In the genomic region with DNA sequence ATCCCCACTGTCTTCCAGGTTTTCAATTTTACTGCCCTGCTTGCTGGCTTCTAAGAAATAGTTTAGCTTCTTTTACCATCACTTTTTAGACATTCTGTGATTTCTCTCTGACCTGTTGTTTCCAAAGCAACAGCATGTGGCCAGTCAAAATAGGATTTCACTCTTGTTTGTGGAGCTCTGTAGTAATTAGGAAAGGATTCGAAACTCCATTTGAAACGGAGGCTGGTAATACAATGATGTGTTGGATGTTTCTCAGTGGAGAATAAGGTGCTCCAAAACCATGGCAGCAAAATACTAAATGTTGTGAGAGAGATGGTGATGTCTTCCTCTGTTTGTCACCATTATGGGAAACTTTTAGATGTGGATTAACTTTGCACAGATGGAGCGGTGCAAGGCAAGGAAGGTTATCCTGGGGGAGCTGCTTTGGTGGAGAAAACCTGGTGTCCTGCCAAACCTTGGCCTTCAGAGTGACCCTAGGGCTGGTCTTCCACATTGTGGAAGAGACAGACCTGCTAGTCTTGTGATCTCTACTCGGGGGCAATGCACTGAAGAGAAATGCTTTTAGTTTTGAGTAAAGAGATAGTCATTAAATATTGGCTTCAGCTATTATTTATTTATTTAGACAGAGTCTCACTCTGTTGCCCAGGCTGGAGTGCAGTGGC, we compare ENCODE assay signal across 15 cellular contexts.
"Had no signal": no experiment of that assay in that cellular context is flagged by ENCODE, and none has a peak within 500 bp of the region (broad histone marks: within the 10 kb centered on the region; RNA-seq: fewer than 3 reads in every experiment).

No MANE protein-coding gene starts in this region.

- H3K27ac ChIP-seq: suprapubic skin had no signal

- DNase-seq: activated effector memory CD4-positive, alpha-beta T cell treated with anti-CD3 and anti-CD28 coated beads, Interleukin-2, amount 50 U/mL, for 16 hours; activated naive CD8-positive, alpha-beta T cell treated with anti-CD3 and anti-CD28 coated beads, Interleukin-2, amount 10 ng/mL, durations not matched to agents 7 days and 5 days; anterior cingulate cortex; dermis blood vessel endothelial cell; effector memory CD8-positive, alpha-beta T cell; left colon; posterior cingulate gyrus; SK-N-SH; stimulated activated CD4-positive, alpha-beta T cell treated with anti-CD3 and anti-CD28 coated beads, Interleukin-15, amount 100 ng/mL, for 24 hours; stimulated activated CD4-positive, alpha-beta T cell treated with anti-CD3 and anti-CD28 coated beads, Interleukin-4, amount 100 ng/mL, for 1 hour; stimulated activated naive CD4-positive, alpha-beta T cell treated with Interleukin-2 at 50 U/mL for 16 hours; T-cell; T-helper 9 cell had no signal

- H3K9me3 ChIP-seq: SK-N-SH, suprapubic skin had no signal

- ATAC-seq: effector memory CD8-positive, alpha-beta T cell; left colon; T-cell had no signal

- H3K27me3 ChIP-seq: suprapubic skin had no signal

- H3K9me3 Mint-ChIP-seq: activated naive CD8-positive, alpha-beta T cell treated with anti-CD3 and anti-CD28 coated beads, Interleukin-2, amount 10 ng/mL, durations not matched to agents 7 days and 5 days; effector memory CD8-positive, alpha-beta T cell; T-cell had no signal

- H3K27ac Mint-ChIP-seq: activated naive CD8-positive, alpha-beta T cell treated with anti-CD3 and anti-CD28 coated beads, Interleukin-2, amount 10 ng/mL, durations not matched to agents 7 days and 5 days; effector memory CD8-positive, alpha-beta T cell; T-cell; type B pancreatic cell had no signal

- H3K4me3 Mint-ChIP-seq: activated naive CD8-positive, alpha-beta T cell treated with anti-CD3 and anti-CD28 coated beads, Interleukin-2, amount 10 ng/mL, durations not matched to agents 7 days and 5 days; effector memory CD8-positive, alpha-beta T cell; T-cell; type B pancreatic cell had no signal

- H3K27me3 Mint-ChIP-seq: activated naive CD8-positive, alpha-beta T cell treated with anti-CD3 and anti-CD28 coated beads, Interleukin-2, amount 10 ng/mL, durations not matched to agents 7 days and 5 days; effector memory CD8-positive, alpha-beta T cell; T-cell had no signal

- H3K9me2 ChIP-seq: SK-N-SH had no signal

- H3K36me3 ChIP-seq: suprapubic skin had no signal

- H3K4me1 ChIP-seq: suprapubic skin had no signal

- H3K4me3 ChIP-seq: suprapubic skin had no signal

- H3K4me2 ChIP-seq: SK-N-SH had no signal
